17 cellular contexts compared by ENCODE assay signal in the genomic region with DNA sequence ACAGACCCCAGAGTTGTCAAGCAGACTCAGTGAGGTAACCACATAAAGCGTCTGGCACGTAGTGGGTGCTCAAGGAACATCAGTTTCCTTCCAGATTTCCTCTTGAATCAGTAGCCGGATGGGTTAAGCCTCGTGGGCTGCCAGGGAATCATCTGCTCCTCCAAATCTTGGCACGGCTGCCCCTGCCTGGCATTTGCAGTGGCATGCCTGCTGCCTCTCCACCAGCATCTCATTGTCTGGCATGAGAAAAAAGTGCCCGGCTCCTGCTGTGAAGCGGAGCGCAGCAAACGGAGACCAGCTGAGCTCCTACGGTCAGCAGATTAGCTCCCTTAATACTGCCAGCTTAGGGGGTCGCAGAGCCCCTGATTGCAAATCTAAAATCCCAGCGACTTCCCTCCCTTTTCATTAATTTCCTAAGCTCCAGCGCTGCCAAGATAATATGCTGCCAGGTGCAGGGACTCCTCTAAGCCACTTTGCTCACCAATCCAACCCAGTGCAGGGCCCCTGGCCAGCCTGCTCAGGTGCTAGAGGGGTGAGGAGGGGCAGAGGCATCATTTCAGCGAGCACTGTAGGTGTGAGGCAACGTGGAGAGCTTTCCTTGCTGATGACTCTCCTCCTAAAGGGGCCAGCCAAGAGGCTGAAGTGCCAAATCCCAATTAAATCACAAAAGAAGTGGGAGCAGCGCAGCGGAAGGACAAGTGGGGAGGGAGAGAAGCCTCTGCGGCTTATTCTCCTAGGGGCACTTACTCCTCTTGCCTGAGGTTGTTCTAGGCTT. TPM values are rescaled to one million over a fixed set of nuclear protein-coding genes. Genes with fewer than 3 reads are reported as not detected.
DNase-seq lines count a peak whose midpoint lies in the region; ATAC-seq, FAIRE-seq and TF ChIP-seq lines count a peak whose summit lies in the region.
"Had no signal": no experiment of that assay in that cellular context is flagged by ENCODE, and none has a peak within 500 bp of the region (broad histone marks: within the 10 kb centered on the region; RNA-seq: fewer than 3 reads in every experiment).

No MANE protein-coding gene starts in this region.

- no peak for FAIRE-seq in frontal cortex (lab: Jason Lieb, UNC)
- FAIRE-seq: colon had no signal

- peaks cover 16% of the 10 kb centered on the region for H3K27me3 Mint-ChIP-seq in activated T-cell treated with anti-CD3 and anti-CD28 coated beads, Interleukin-2, amount 50 U/mL, for 72 hours (ENCODE audit: low read depth)
- peaks cover 12% of the 10 kb centered on the region for H3K27me3 Mint-ChIP-seq in osteocyte (ENCODE audit: unreplicated experiment)

- DNase-seq in NCI-H1105 (lab: John Stamatoyannopoulos, UW) (peak; percentile 67), NCI-H446 (lab: John Stamatoyannopoulos, UW) (peak; percentile 61 to 86), frontal cortex (ENCODE audit: low spot score in 2 of 2) (peak; percentile 11 to 35), posterior cingulate gyrus (peak; percentile 45 to 95 (median 72)), osteocyte (ENCODE audit: extremely low spot score, unreplicated experiment) (no peak), NCI-H146 treated with DMSO at 0.1 percent for 48 hours (lab: John Stamatoyannopoulos, UW; ENCODE audit: unreplicated experiment) (no peak)
- no peak for DNase-seq in activated T-cell treated with anti-CD3 and anti-CD28 coated beads, Interleukin-2, amount 50 U/mL, for 72 hours
- DNase-seq: activated CD4-positive, alpha-beta T cell treated with anti-CD3 and anti-CD28 coated beads, Interleukin-2, amount 50 U/mL, for 48 hours; activated naive CD4-positive, alpha-beta T cell treated with anti-CD3 and anti-CD28 coated beads, Interleukin-2, amount 10 ng/mL, durations not matched to agents 7 days and 5 days; CD4-positive, CD25-positive, alpha-beta regulatory T cell; PC-3; stimulated activated CD4-positive, alpha-beta T cell treated with anti-CD3 and anti-CD28 coated beads, Interleukin-4, amount 100 ng/mL, for 24 hours; T-helper 17 cell had no signal

- H3K27ac Mint-ChIP-seq in activated T-cell treated with anti-CD3 and anti-CD28 coated beads, Interleukin-2, amount 50 U/mL, for 72 hours: no peak overlapping the region
- no peak overlapping the region for H3K27ac Mint-ChIP-seq in osteocyte (ENCODE audit: unreplicated experiment)
- H3K27ac Mint-ChIP-seq: activated naive CD4-positive, alpha-beta T cell treated with anti-CD3 and anti-CD28 coated beads, Interleukin-2, amount 10 ng/mL, durations not matched to agents 7 days and 5 days; CD4-positive, CD25-positive, alpha-beta regulatory T cell; stimulated activated naive CD8-positive, alpha-beta T cell treated with anti-CD3 and anti-CD28 coated beads, Interleukin-15, Interleukin-2, amounts not matched to agents 100 ng/mL and 50 ng/mL, for 24 hours; T-helper 17 cell had no signal

- TF ChIP-seq CTCF in osteocyte (IDR thresholded peaks at IDR 0.05): no peak

- intact Hi-C loops in posterior cingulate gyrus (cut with DNase I): no loop called here

- H3K36me3 Mint-ChIP-seq in activated T-cell treated with anti-CD3 and anti-CD28 coated beads, Interleukin-2, amount 50 U/mL, for 72 hours (ENCODE audit: insufficient read depth in 2 of 2): no peaks in the 10 kb centered on the region
- no peaks in the 10 kb centered on the region for H3K36me3 Mint-ChIP-seq in osteocyte (ENCODE audit: unreplicated experiment)
- H3K36me3 Mint-ChIP-seq: activated naive CD4-positive, alpha-beta T cell treated with anti-CD3 and anti-CD28 coated beads, Interleukin-2, amount 10 ng/mL, durations not matched to agents 7 days and 5 days; CD4-positive, CD25-positive, alpha-beta regulatory T cell had no signal

- ATAC-seq in activated T-cell treated with anti-CD3 and anti-CD28 coated beads, Interleukin-2, amount 50 U/mL, for 72 hours (replicated peaks in 1 of 2): no peak
- ATAC-seq in GM21447 (IDR thresholded peaks at IDR 0.05; ENCODE audit: unreplicated experiment): no peak
- ATAC-seq: left lobe of liver, PC-3, T-helper 17 cell had no signal

- no peaks in the 10 kb centered on the region for H3K4me1 Mint-ChIP-seq in activated T-cell treated with anti-CD3 and anti-CD28 coated beads, Interleukin-2, amount 50 U/mL, for 72 hours (ENCODE audit: low read depth)
- H3K4me1 Mint-ChIP-seq in osteocyte (ENCODE audit: unreplicated experiment): no peaks in the 10 kb centered on the region
- H3K4me1 Mint-ChIP-seq: activated naive CD4-positive, alpha-beta T cell treated with anti-CD3 and anti-CD28 coated beads, Interleukin-2, amount 10 ng/mL, durations not matched to agents 7 days and 5 days; CD4-positive, CD25-positive, alpha-beta regulatory T cell; T-helper 17 cell had no signal

- H3K9me3 Mint-ChIP-seq in activated T-cell treated with anti-CD3 and anti-CD28 coated beads, Interleukin-2, amount 50 U/mL, for 72 hours: peaks cover 0 to 1% of the 10 kb centered on the region in 2 donors
- H3K9me3 Mint-ChIP-seq in osteocyte (ENCODE audit: unreplicated experiment): no peaks in the 10 kb centered on the region
- H3K9me3 Mint-ChIP-seq: stimulated activated naive CD8-positive, alpha-beta T cell treated with anti-CD3 and anti-CD28 coated beads, Interleukin-15, Interleukin-2, amounts not matched to agents 100 ng/mL and 50 ng/mL, for 24 hours had no signal

- H3K4me3 Mint-ChIP-seq in activated T-cell treated with anti-CD3 and anti-CD28 coated beads, Interleukin-2, amount 50 U/mL, for 72 hours: no peak overlapping the region
- no peak overlapping the region for H3K4me3 Mint-ChIP-seq in osteocyte (ENCODE audit: unreplicated experiment)
- H3K4me3 Mint-ChIP-seq: activated naive CD4-positive, alpha-beta T cell treated with anti-CD3 and anti-CD28 coated beads, Interleukin-2, amount 10 ng/mL, durations not matched to agents 7 days and 5 days; stimulated activated naive CD8-positive, alpha-beta T cell treated with anti-CD3 and anti-CD28 coated beads, Interleukin-15, Interleukin-2, amounts not matched to agents 100 ng/mL and 50 ng/mL, for 24 hours had no signal

RNA-seq across cellular contexts. Expression of gene ST8SIA2, which starts 49.6 kb away (rescaled TPM):
- total RNA-seq in frontal cortex: 56.3 TPM
- total RNA-seq in activated T-cell treated with anti-CD3 and anti-CD28 coated beads, Interleukin-2, amount 50 U/mL, for 72 hours: not detected
- total RNA-seq in osteocyte: 2.1 and 3.5 TPM in 2 replicates
- total RNA-seq: CD4-positive, CD25-positive, alpha-beta regulatory T cell; left lobe of liver; PC-3; T-helper 17 cell had no signal

Comparison
In these comparisons a context has a peak if more than half of its experiments do, and no peak if none do; other contexts are left out.
1. DNase-seq: peak in NCI-H1105 (single experiment), NCI-H446 (2 of 2), frontal cortex (2 of 2) and posterior cingulate gyrus (10 of 10); none in activated T-cell treated with anti-CD3 and anti-CD28 coated beads, Interleukin-2, amount 50 U/mL, for 72 hours (0 of 2), osteocyte (single experiment) and NCI-H146 treated with DMSO at 0.1 percent for 48 hours (single experiment).
2. RNA of gene ST8SIA2, which starts 49.6 kb away (total RNA-seq): 56.3 TPM in frontal cortex (single experiment); 2.1 to 3.5 TPM in osteocyte and not detected in activated T-cell treated with anti-CD3 and anti-CD28 coated beads, Interleukin-2, amount 50 U/mL, for 72 hours; every median in the first group is over 10 times any median in the second.